Comparison of ENCODE assay signal across 8 cellular contexts in genomic region chr16:30095166-30096078, GRCh38. TPM values are rescaled to one million over a fixed set of nuclear protein-coding genes. Genes with fewer than 3 reads are reported as not detected.
DNase-seq lines count a peak whose midpoint lies in the region; ATAC-seq, FAIRE-seq and TF ChIP-seq lines count a peak whose summit lies in the region.

No MANE protein-coding gene starts in this region.

- peak overlapping the region; percentile 78 for H3K4me3 ChIP-seq in CD8-positive, alpha-beta memory T cell (ENCODE audit: low read length)
- H3K4me3 ChIP-seq in epithelial cell of proximal tubule (ENCODE audit: low read depth, low read length) (peak overlapping the region; percentile 76), pancreas (peak overlapping the region; percentile 66 to 85 (median 78))

- no peaks in the 10 kb centered on the region for H3K27me3 ChIP-seq in CD8-positive, alpha-beta memory T cell (ENCODE audit: insufficient read depth, low read length, poor library complexity, severe bottlenecking)
- H3K27me3 ChIP-seq in pancreas: no peaks in the 10 kb centered on the region

- peaks cover 25% of the 10 kb centered on the region for H3K9me3 ChIP-seq in CD8-positive, alpha-beta memory T cell (ENCODE audit: low read length)
- no peaks in the 10 kb centered on the region for H3K9me3 ChIP-seq in pancreas

- H3K4me1 ChIP-seq in CD8-positive, alpha-beta memory T cell (ENCODE audit: insufficient read depth, low read length): peaks cover 50% of the 10 kb centered on the region
- H3K4me1 ChIP-seq in pancreas: peaks cover 0 to 15% (median 10%) of the 10 kb centered on the region in 3 donors

- CTCF ChIA-PET in CD8-positive, alpha-beta memory T cell (lab: Charles Lee): interaction anchor here (1.5 to 7.1 kb wide), 4 partner anchors 29 to 533 kb away, joined by 3 to 41 read pairs (median 4); partner anchors contain the start of genes ALDOA and CORO1A

- H3K27me3 Mint-ChIP-seq in CD8-positive, alpha-beta memory T cell: no peaks in the 10 kb centered on the region

- POLR2A ChIA-PET in CD8-positive, alpha-beta memory T cell (lab: Charles Lee): interaction anchor here (0.6 to 7.8 kb wide), 9 partner anchors 17 to 322 kb away, joined by 3 to 89 read pairs (median 3); partner anchors contain the start of genes ALDOA and CORO1A

- ATAC-seq in pancreas: no peak
- ATAC-seq in GM19328 (IDR thresholded peaks at IDR 0.05; ENCODE audit: unreplicated experiment): no peak
- ATAC-seq in GM19467 (IDR thresholded peaks at IDR 0.05; ENCODE audit: unreplicated experiment): no peak

- peak overlapping the region; percentile 59 for H3K27ac ChIP-seq in CD8-positive, alpha-beta memory T cell (ENCODE audit: low read depth, low read length)
- H3K27ac ChIP-seq in pancreas: peak overlapping the region; percentile 84 to 90 (median 88)

- no peak for TF ChIP-seq CTCF in epithelial cell of proximal tubule (conservative IDR thresholded peaks at IDR 0.05; ENCODE audit: low read depth, low read length)
- TF ChIP-seq CTCF in pancreas (IDR thresholded peaks at IDR 0.05): no peak
- no peak for TF ChIP-seq CTCF in GM13976 (IDR thresholded peaks at IDR 0.05; ENCODE audit: borderline replicate concordance, control extremely low read depth, extremely low read depth, insufficient read depth, missing control alignments)

- 2 to 4% methylated on average over 41 to 45 of the region's 47 CpGs for WGBS in pancreas, 2 donors

- H3K36me3 ChIP-seq in CD8-positive, alpha-beta memory T cell (ENCODE audit: insufficient read depth, low read length): peaks cover 12% of the 10 kb centered on the region
- peaks cover 0 to 10% (median 0%) of the 10 kb centered on the region in 3 donors for H3K36me3 ChIP-seq in pancreas

- DNase-seq in CD8-positive, alpha-beta memory T cell: peak in 1 of 5 donors; percentile 27
- DNase-seq in RPMI8226 (peak; percentile 13), epithelial cell of proximal tubule (ENCODE audit: low read depth) (no peak), pancreas (peak in 5 of 6 donors; percentile 45 to 80 (median 62)), GM03348 (ENCODE audit: low spot score) (no peak), GM13976 (ENCODE audit: low spot score) (no peak)

- peak overlapping the region; percentile 60 to 99 (median 92) for H3K27ac Mint-ChIP-seq in CD8-positive, alpha-beta memory T cell

- in situ Hi-C loops in GM13976 (cut with MboI; ENCODE audit: low sequenced_read_pairs, unreplicated experiment): no loop called here

- peak overlapping the region; percentile 84 to 96 (median 89) for H3K4me3 Mint-ChIP-seq in CD8-positive, alpha-beta memory T cell

- peaks cover 8 to 36% (median 29%) of the 10 kb centered on the region in 3 donors for H3K36me3 Mint-ChIP-seq in CD8-positive, alpha-beta memory T cell

- intact Hi-C loops in pancreas (cut with DNase I): no loop called here

- H3K4me1 Mint-ChIP-seq in CD8-positive, alpha-beta memory T cell: peaks cover 31 to 44% (median 35%) of the 10 kb centered on the region in 3 donors

- no peak for FAIRE-seq in pancreas (lab: Jason Lieb, UNC)

- H3K9me3 Mint-ChIP-seq in CD8-positive, alpha-beta memory T cell: peaks cover 14 to 27% (median 22%) of the 10 kb centered on the region in 5 donors

RNA-seq across cellular contexts. Expression of gene YPEL3, which starts 0.6 kb away (rescaled TPM):
- total RNA-seq in CD8-positive, alpha-beta memory T cell: 10 to 100 TPM; 32.6 to 36.1 TPM
- polyA plus RNA-seq in CD8-positive, alpha-beta memory T cell: 326 TPM
- total RNA-seq in epithelial cell of proximal tubule: 16.0 and 41.3 TPM in 2 replicates
- total RNA-seq in pancreas: 10 to 100 TPM; 18.6 to 57.1 (median 35.5) TPM
- polyA plus RNA-seq in pancreas: 100 to 1,000 TPM; 127 to 134 TPM

RNA-seq across cellular contexts. Expression of gene TBX6, which starts 3.7 kb away (rescaled TPM):
- total RNA-seq in CD8-positive, alpha-beta memory T cell: under 1 TPM; 0.71 to 0.83 TPM
- polyA plus RNA-seq in CD8-positive, alpha-beta memory T cell: not detected
- total RNA-seq in epithelial cell of proximal tubule: 0.07 and 1.3 TPM in 2 replicates
- total RNA-seq in pancreas: 1 to 10 TPM; 1.3 to 3.0 (median 1.7) TPM
- 1 to 10 TPM; 2.3 to 3.6 TPM for polyA plus RNA-seq in pancreas

RNA-seq across cellular contexts. Expression of gene GDPD3, which starts 17.9 kb away (rescaled TPM):
- 1 to 10 TPM; 4.7 to 5.3 TPM for total RNA-seq in CD8-positive, alpha-beta memory T cell
- not detected for polyA plus RNA-seq in CD8-positive, alpha-beta memory T cell
- 0.72 TPM in 1 of 2 replicates, not detected in the other for total RNA-seq in epithelial cell of proximal tubule
- 1 to 10 TPM in 4 of 6 donors, under 1 TPM in 2; 0.41 to 3.5 (median 1.3) TPM for total RNA-seq in pancreas
- 1 to 10 TPM; 3.6 to 7.4 TPM for polyA plus RNA-seq in pancreas

RNA-seq across cellular contexts. Expression of gene PPP4C, which starts 19.6 kb away (rescaled TPM):
- 100 to 1,000 TPM; 137 to 149 TPM for total RNA-seq in CD8-positive, alpha-beta memory T cell
- polyA plus RNA-seq in CD8-positive, alpha-beta memory T cell: 201 TPM
- total RNA-seq in epithelial cell of proximal tubule: 98.4 and 178 TPM in 2 replicates
- 10 to 100 TPM; 21.7 to 43.2 (median 27.1) TPM for total RNA-seq in pancreas
- polyA plus RNA-seq in pancreas: 10 to 100 TPM; 47.2 to 53.7 TPM

RNA-seq across cellular contexts. Expression of gene MAPK3, which starts 27.6 kb away (rescaled TPM):
- 10 to 100 TPM; 38.3 to 43.0 TPM for total RNA-seq in CD8-positive, alpha-beta memory T cell
- polyA plus RNA-seq in CD8-positive, alpha-beta memory T cell: 7.0 TPM
- total RNA-seq in epithelial cell of proximal tubule (33.6 and 34.4 TPM in 2 replicates), pancreas (10 to 100 TPM; 19.8 to 34.1 (median 22.8) TPM)
- 10 to 100 TPM; 24.4 to 38.2 TPM for polyA plus RNA-seq in pancreas

Comparison
In these comparisons a context has a peak if more than half of its experiments do, and no peak if none do; other contexts are left out.
1. DNase-seq: peak in RPMI8226 (single experiment) and pancreas (5 of 6); none in epithelial cell of proximal tubule (single experiment), GM03348 (single experiment) and GM13976 (single experiment).
2. Peak in every context shown above with its lines, with median percentiles within 50 percentile points of each other: H3K4me3 ChIP-seq.